Comparison of ENCODE assay signal across 9 cellular contexts in genomic region chr18:50769463-50769862, GRCh38. TPM values are rescaled to one million over a fixed set of nuclear protein-coding genes. Genes with fewer than 3 reads are reported as not detected.
"Had no signal": no experiment of that assay in that cellular context is flagged by ENCODE, and none has a peak within 500 bp of the region (broad histone marks: within the 10 kb centered on the region; RNA-seq: fewer than 3 reads in every experiment).

No MANE protein-coding gene starts in this region.

- H3K27ac ChIP-seq: HL-60, KMS-11 had no signal

- DNase-seq: IMR-90, KBM-7, KG1 had no signal

- FAIRE-seq: HepG2, HTR-8/SVneo had no signal

- ATAC-seq: HepG2 had no signal

- H3K4me2 ChIP-seq: KMS-11 had no signal

- H3K9ac ChIP-seq: KMS-11 had no signal

RNA-seq across cellular contexts. Expression of gene MRO, which starts 50.4 kb away (rescaled TPM):
- total RNA-seq: HepG2, HT-29, IMR-90 had no signal
- polyA plus RNA-seq: HepG2, IgD-negative memory B cell, IMR-90 had no signal
